Comparison of ENCODE assay signal across 15 cellular contexts in the genomic region with DNA sequence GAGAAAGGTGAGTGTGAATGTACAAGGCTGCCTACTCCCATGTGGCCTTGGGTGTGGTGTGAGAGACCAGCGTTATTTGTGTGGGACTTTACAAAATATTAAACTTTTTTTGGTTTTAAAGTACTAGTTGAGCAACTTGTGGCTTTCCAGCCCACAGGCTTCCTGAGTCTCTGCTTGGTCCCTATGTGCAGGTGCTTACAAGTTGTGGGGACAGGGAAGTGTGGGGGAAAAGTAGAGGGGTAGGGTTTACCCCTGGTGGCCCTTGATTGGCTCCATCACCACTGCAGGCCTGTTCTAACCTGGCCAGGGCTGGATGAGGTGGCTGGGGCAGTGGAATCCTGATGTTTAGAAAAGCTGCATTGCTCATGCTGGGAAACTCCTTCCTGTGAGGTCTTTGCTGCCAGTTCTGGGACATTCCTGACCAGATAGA. TPM values are rescaled to one million over a fixed set of nuclear protein-coding genes. Genes with fewer than 3 reads are reported as not detected.
A peak's percentile ranks its signal among the peaks of the same experiment; 100 is the strongest.
DNase-seq lines count a peak whose midpoint lies in the region; ATAC-seq and TF ChIP-seq lines count a peak whose summit lies in the region.
"Had no signal": no experiment of that assay in that cellular context is flagged by ENCODE, and none has a peak within 500 bp of the region (broad histone marks: within the 10 kb centered on the region; RNA-seq: fewer than 3 reads in every experiment).

No MANE protein-coding gene starts in this region.

- H3K9me3 ChIP-seq in colonic mucosa, result no peaks in the 10 kb centered on the region
- H3K9me3 ChIP-seq: Caco-2, esophagus muscularis mucosa, stomach had no signal

- no peak for DNase-seq in NCI-H1436 treated with DMSO at 0.1 percent for 48 hours (lab: John Stamatoyannopoulos, UW)
- DNase-seq in NCI-H69 (lab: John Stamatoyannopoulos, UW), result no peak
- no peak for DNase-seq in colonic mucosa
- DNase-seq: activated CD4-positive, alpha-beta T cell treated with anti-CD3 and anti-CD28 coated beads for 48 hours; activated naive CD4-positive, alpha-beta T cell treated with anti-CD3 and anti-CD28 coated beads, Interleukin-2, amount 50 U/mL, for 16 hours; Caco-2; NCI-H526 treated with DMSO at 0.1 percent for 48 hours; SIG-M5; stimulated activated CD4-positive, alpha-beta T cell treated with anti-CD3 and anti-CD28 coated beads, Interleukin-4, amount 100 ng/mL, for 24 hours; stomach had no signal

- H3K27me3 ChIP-seq in colonic mucosa, result no peaks in the 10 kb centered on the region
- H3K27me3 ChIP-seq: stomach had no signal

- H3K4me1 Mint-ChIP-seq in activated T-helper 17 cell treated with anti-CD3 and anti-CD28 coated beads, Interleukin-2, amount 50 U/mL, for 72 hours, result peaks cover 11% of the 10 kb centered on the region

- H3K4me1 ChIP-seq in colonic mucosa, result no peaks in the 10 kb centered on the region
- H3K4me1 ChIP-seq: Caco-2 had no signal

- H3K4me3 ChIP-seq in colonic mucosa, result no peak overlapping the region
- H3K4me3 ChIP-seq: esophagus muscularis mucosa, stomach had no signal

- ATAC-seq in GM18502 (IDR thresholded peaks at IDR 0.05; ENCODE audit: poor library complexity, unreplicated experiment) (peak; percentile 13), GM19395 (IDR thresholded peaks at IDR 0.05; ENCODE audit: unreplicated experiment) (peak; percentile 15), HG03045 (IDR thresholded peaks at IDR 0.05; ENCODE audit: unreplicated experiment) (peak; percentile 21)
- ATAC-seq in activated T-helper 17 cell treated with anti-CD3 and anti-CD28 coated beads, Interleukin-2, amount 50 U/mL, for 72 hours (replicated peaks), result no peak

- H3K27ac Mint-ChIP-seq in activated T-helper 17 cell treated with anti-CD3 and anti-CD28 coated beads, Interleukin-2, amount 50 U/mL, for 72 hours, result peak overlapping the region; percentile 13

- H3K27me3 Mint-ChIP-seq in activated T-helper 17 cell treated with anti-CD3 and anti-CD28 coated beads, Interleukin-2, amount 50 U/mL, for 72 hours, result no peaks in the 10 kb centered on the region

- no peak overlapping the region for H3K4me3 Mint-ChIP-seq in activated T-helper 17 cell treated with anti-CD3 and anti-CD28 coated beads, Interleukin-2, amount 50 U/mL, for 72 hours

- H3K36me3 ChIP-seq in colonic mucosa, result no peaks in the 10 kb centered on the region
- H3K36me3 ChIP-seq: esophagus muscularis mucosa, stomach had no signal

- TF ChIP-seq CTCF in colonic mucosa (IDR thresholded peaks at IDR 0.05), result no peak

- no peak overlapping the region for H3K27ac ChIP-seq in colonic mucosa
- H3K27ac ChIP-seq: esophagus muscularis mucosa, stomach had no signal

- H3K9me3 Mint-ChIP-seq in activated T-helper 17 cell treated with anti-CD3 and anti-CD28 coated beads, Interleukin-2, amount 50 U/mL, for 72 hours, result no peaks in the 10 kb centered on the region

- H3K36me3 Mint-ChIP-seq in activated T-helper 17 cell treated with anti-CD3 and anti-CD28 coated beads, Interleukin-2, amount 50 U/mL, for 72 hours (ENCODE audit: low read depth), result no peaks in the 10 kb centered on the region

- intact Hi-C loops in colonic mucosa (cut with DNase I), result no loop called here

- no peak overlapping the region for H3K9ac ChIP-seq in colonic mucosa (ENCODE audit: low read depth in 2 of 2, low read length in 2 of 2)

RNA-seq across cellular contexts. Expression of gene PTTG1, which starts 19.7 kb away (rescaled TPM):
- total RNA-seq in activated T-helper 17 cell treated with anti-CD3 and anti-CD28 coated beads, Interleukin-2, amount 50 U/mL, for 72 hours, result 100 to 1,000 TPM; 172 to 221 TPM
- total RNA-seq in colonic mucosa, result 100 to 1,000 TPM in 1 of 2 donors, 10 to 100 TPM in 1; 37.0 to 104 TPM

RNA-seq across cellular contexts. Expression of gene SLU7, which starts 22.5 kb away (rescaled TPM):
- total RNA-seq in activated T-helper 17 cell treated with anti-CD3 and anti-CD28 coated beads, Interleukin-2, amount 50 U/mL, for 72 hours, result 10 to 100 TPM; 33.2 to 53.7 TPM
- total RNA-seq in colonic mucosa, result 10 to 100 TPM; 31.5 to 48.8 TPM

RNA-seq across cellular contexts. Expression of gene FAM200C, which starts 41.5 kb away (rescaled TPM):
- total RNA-seq in activated T-helper 17 cell treated with anti-CD3 and anti-CD28 coated beads, Interleukin-2, amount 50 U/mL, for 72 hours, result 1 to 10 TPM in 1 of 2 donors, under 1 TPM in 1; 0.69 to 3.5 TPM
- 1 to 10 TPM; 1.8 to 2.3 TPM for total RNA-seq in colonic mucosa
